Comparison of ENCODE assay signal across 8 cellular contexts in genomic region chr22:28741758-28742561, GRCh38. TPM values are rescaled to one million over a fixed set of nuclear protein-coding genes. Genes with fewer than 3 reads are reported as not detected.
DNase-seq lines count a peak whose midpoint lies in the region; ATAC-seq and TF ChIP-seq lines count a peak whose summit lies in the region.

Gene CHEK2 (minus strand): TSS chr22:28741820. CDS start chr22:28734721, 7,099 bp downstream.
Gene HSCB (plus strand): TSS chr22:28742039. CDS start chr22:28742096, 57 bp downstream.

- H3K4me1 ChIP-seq in rectal smooth muscle tissue (ENCODE audit: control insufficient read depth, insufficient read depth, low read length), result peaks cover 9% of the 10 kb centered on the region
- no peaks in the 10 kb centered on the region for H3K4me1 ChIP-seq in aorta (ENCODE audit: control insufficient read depth in 1 of 2, insufficient read depth in 2 of 2, low read length in 2 of 2)

- intact Hi-C loops in aorta (cut with DNase I), result loop anchor here in 1 of 2 donors (1.0 kb wide), 1 partner anchor 57 kb away; no protein-coding TSS in a partner anchor

- H3K9me3 ChIP-seq in aorta (ENCODE audit: control insufficient read depth, low read length), result no peaks in the 10 kb centered on the region

- peak; percentile 83 for TF ChIP-seq POLR2A in GM18505 (IDR thresholded peaks at IDR 0.05; ENCODE audit: borderline replicate concordance, extremely low read depth, insufficient read depth, insufficient read length)

- peak within 1 kb of the TSS; percentile 87 for H3K4me3 ChIP-seq in rectal smooth muscle tissue (ENCODE audit: low read length)
- H3K4me3 ChIP-seq in aorta (ENCODE audit: low read length in 2 of 2), result peak within 1 kb of the TSS; percentile 62 to 64

- ATAC-seq in GM18505 (IDR thresholded peaks at IDR 0.05; ENCODE audit: unreplicated experiment), result peak; percentile 90
- ATAC-seq in HG02973 (IDR thresholded peaks at IDR 0.05; ENCODE audit: unreplicated experiment), result peak; percentile 89
- peak; percentile 99 for ATAC-seq in aorta (ENCODE audit: low FRiP score)

- 0% methylated on average over 56 of the region's 56 CpGs for WGBS in aorta, 2 donors

- DNase-seq in NCI-H2029 (lab: John Stamatoyannopoulos, UW) (peak; percentile 96), T-helper 9 cell (peak; percentile 91), astrocyte of the hippocampus (ENCODE audit: low read depth, low spot score) (peak; percentile 99), hepatic stellate cell (ENCODE audit: low spot score) (peak; percentile 99), aorta (peak; percentile 98 to 99)

- H3K36me3 ChIP-seq in rectal smooth muscle tissue (ENCODE audit: control insufficient read depth, insufficient read depth, low read length) (peaks cover 6% of the 10 kb centered on the region), aorta (ENCODE audit: control insufficient read depth in 1 of 2, insufficient read depth in 2 of 2, low read length in 1 of 2) (peaks cover 3 to 5% of the 10 kb centered on the region in 2 donors)

- peak within 1 kb of the TSS; percentile 94 for H3K27ac ChIP-seq in rectal smooth muscle tissue (ENCODE audit: low read depth, low read length)
- peak within 1 kb of the TSS; percentile 70 to 94 for H3K27ac ChIP-seq in aorta (ENCODE audit: low read depth in 1 of 2, low read length in 2 of 2)

- H3K9ac ChIP-seq in rectal smooth muscle tissue (ENCODE audit: low read length), result peak within 1 kb of the TSS; percentile 89

- no peaks in the 10 kb centered on the region for H3K27me3 ChIP-seq in rectal smooth muscle tissue (ENCODE audit: control insufficient read depth, insufficient read depth, low read length)
- no peaks in the 10 kb centered on the region for H3K27me3 ChIP-seq in aorta (ENCODE audit: control insufficient read depth in 1 of 2, insufficient read depth in 2 of 2, low read length in 1 of 2)

RNA-seq across cellular contexts. Expression of gene CHEK2, which starts in this region (rescaled TPM):
- 10 to 100 TPM in 1 of 2 donors, 1 to 10 TPM in 1; 6.7 to 15.3 TPM for total RNA-seq in aorta
- polyA plus RNA-seq in aorta, result 1 to 10 TPM; 5.3 to 5.9 TPM

RNA-seq across cellular contexts. Expression of gene HSCB, which starts in this region (rescaled TPM):
- total RNA-seq in aorta, result 10 to 100 TPM; 10.3 to 12.0 TPM
- 10 to 100 TPM; 17.9 to 23.6 TPM for polyA plus RNA-seq in aorta

Comparison
In these comparisons a context has a peak if more than half of its experiments do, and no peak if none do; other contexts are left out.
1. Peak in every context shown above with its lines: DNase-seq, ATAC-seq, H3K4me3 ChIP-seq and H3K27ac ChIP-seq.